ENCODE assay signal across 1 cellular context in the genomic region with DNA sequence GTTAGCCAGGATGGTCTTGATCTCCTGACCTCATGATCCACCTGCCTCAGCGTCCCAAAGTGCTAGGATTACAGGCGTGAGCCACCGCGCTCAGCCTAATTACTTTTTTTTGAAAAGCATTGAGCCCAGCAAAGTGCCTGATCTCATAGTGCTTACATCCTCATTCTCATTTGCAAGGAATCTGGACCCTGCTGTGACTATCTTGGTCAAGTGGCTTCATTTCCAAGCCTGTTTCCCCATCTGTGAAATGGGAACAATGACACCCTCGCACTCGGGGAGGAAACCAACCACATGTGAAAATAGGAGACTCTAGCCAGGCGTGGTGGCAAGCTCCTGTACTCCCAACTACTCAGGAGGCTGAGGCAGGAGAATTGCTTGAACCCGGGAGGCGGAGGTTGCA.
A peak's percentile ranks its signal among the peaks of the same experiment; 100 is the strongest.
TF ChIP-seq lines count a peak whose summit lies in the region.

No MANE protein-coding gene starts in this region.

TF ChIP-seq in HepG2, 621 proteins besides CTCF, POLR2A, EP300 and RAD21:
- TF ChIP-seq ZNF747 (CRISPR knock-in tag; IDR thresholded peaks at IDR 0.05; ENCODE audit: borderline replicate concordance) (no peak), ZNF629 (CRISPR knock-in tag; conservative IDR thresholded peaks at IDR 0.05) (peak; percentile 88)
